ENCODE assay signal across 1 cellular context in genomic region chr3:191328963-191329653, GRCh38.
TF ChIP-seq lines count a peak whose summit lies in the region.

Gene CCDC50 (plus strand): TSS chr3:191329394. CDS start chr3:191329675, 281 bp downstream.

TF ChIP-seq in GM12878, 131 proteins besides CTCF, POLR2A, EP300 and RAD21 (continued from another document and continues in another):
- TF ChIP-seq NR2C2 (IDR thresholded peaks at IDR 0.05; ENCODE audit: borderline replicate concordance, control insufficient read depth, insufficient read length, low read depth) (no peak), CBX5 (IDR thresholded peaks at IDR 0.05; ENCODE audit: low read depth) (peak; percentile 94), BCLAF1 (IDR thresholded peaks at IDR 0.05) (no peak), SKIL (IDR thresholded peaks at IDR 0.05; ENCODE audit: low read depth, poor library complexity, severe bottlenecking) (no peak), CUX1 (IDR thresholded peaks at IDR 0.05; ENCODE audit: insufficient replicate concordance, low read depth, low read length) (peak; percentile 41), SREBF1 (IDR thresholded peaks at IDR 0.05; ENCODE audit: low read length) (no peak), WRNIP1 (IDR thresholded peaks at IDR 0.05; ENCODE audit: borderline replicate concordance, low read depth, low read length) (no peak), TCF7 (IDR thresholded peaks at IDR 0.05; ENCODE audit: borderline replicate concordance) (no peak), ZNF622 (IDR thresholded peaks at IDR 0.05) (no peak), MEF2B (IDR thresholded peaks at IDR 0.05; ENCODE audit: partially characterized antibody, poor library complexity, severe bottlenecking) (no peak), MYC (IDR thresholded peaks at IDR 0.05; ENCODE audit: insufficient read depth, insufficient read length, insufficient replicate concordance, low read length, severe bottlenecking) (no peak), POLR2AphosphoS5 (IDR thresholded peaks at IDR 0.05; ENCODE audit: low read length) (peak; percentile 61; the same call in 1 of the 2 replicates), PAX5 (IDR thresholded peaks at IDR 0.05; ENCODE audit: borderline replicate concordance, low read depth, low read length) (peak; percentile 16; the same call in 1 of the 2 replicates), E4F1 (IDR thresholded peaks at IDR 0.05; ENCODE audit: borderline replicate concordance, partially characterized antibody) (peak; percentile 15), SIN3A (IDR thresholded peaks at IDR 0.05; ENCODE audit: low read depth, low read length) (peak; percentile 77; the same call in 1 of the 2 replicates), ZBTB33 (IDR thresholded peaks at IDR 0.05) (no peak), ZZZ3 (IDR thresholded peaks at IDR 0.05; ENCODE audit: control insufficient read depth, insufficient read length, low read depth) (no peak), MYB (IDR thresholded peaks at IDR 0.05; ENCODE audit: borderline replicate concordance, low read depth, low read length) (no peak), ETV6 (conservative IDR thresholded peaks at IDR 0.05 in 1 of 2, IDR thresholded peaks at IDR 0.05 in 1 of 2; ENCODE audit: borderline replicate concordance in 1 of 2, low read depth in 1 of 2) (0 out of 4 replicates have a peak, but pooled peaks of 1 of the 2 experiments have one; percentile 45), RBBP5 (conservative IDR thresholded peaks at IDR 0.05) (no peak), ZBTB40 (IDR thresholded peaks at IDR 0.05; ENCODE audit: borderline replicate concordance) (no peak; the same call in 1 of the 2 replicates), SIX5 (IDR thresholded peaks at IDR 0.05; ENCODE audit: low read depth, low read length, severe bottlenecking) (no peak), ATF2 (IDR thresholded peaks at IDR 0.05; ENCODE audit: low read length) (no peak), E2F8 (IDR thresholded peaks at IDR 0.05; ENCODE audit: low read depth, partially characterized antibody) (no peak), HCFC1 (IDR thresholded peaks at IDR 0.05; ENCODE audit: low read length) (no peak), ELK1 (IDR thresholded peaks at IDR 0.05; ENCODE audit: low read depth, low read length) (peak; percentile 62; the same call in 1 of the 2 replicates)
